ENCODE assay signal across 10 cellular contexts in genomic region chr3:30893678-30894325, GRCh38. TPM values are rescaled to one million over a fixed set of nuclear protein-coding genes. Genes with fewer than 3 reads are reported as not detected.
DNase-seq lines count a peak whose midpoint lies in the region; ATAC-seq and TF ChIP-seq lines count a peak whose summit lies in the region.
"Had no signal": no experiment of that assay in that cellular context is flagged by ENCODE, and none has a peak within 500 bp of the region (broad histone marks: within the 10 kb centered on the region; RNA-seq: fewer than 3 reads in every experiment).

No MANE protein-coding gene starts in this region.

- H3K36me3 ChIP-seq in HUES48 (ENCODE audit: control insufficient read depth, insufficient read depth, low read length) (no peaks in the 10 kb centered on the region), mammary epithelial cell (ENCODE audit: insufficient read depth, low read length) (no peaks in the 10 kb centered on the region)

- H3K27ac Mint-ChIP-seq in nephron progenitor cell = no peak overlapping the region

- DNase-seq in AG10803 (ENCODE audit: low read depth) (no peak), mammary epithelial cell (no peak), nephron progenitor cell (no peak), NOMO-1 treated with dmso at 0.1 percent for 144 hours (lab: John Stamatoyannopoulos, UW; ENCODE audit: unreplicated experiment) (no peak)
- DNase-seq in stimulated activated CD8-positive, alpha-beta memory T cell treated with anti-CD3 and anti-CD28 coated beads, Interleukin-4, amount 100 ng/mL, for 48 hours = no peak
- DNase-seq: MM.1S, T-helper 9 cell had no signal

- H3K36me3 Mint-ChIP-seq in nephron progenitor cell (ENCODE audit: low read depth) = no peaks in the 10 kb centered on the region

- peak overlapping the region; percentile 81 for H3K4me3 Mint-ChIP-seq in nephron progenitor cell

- WGBS in mammary epithelial cell (ENCODE audit: low coverage, missing lambda C conversion rate) = 68% methylated on average over 8 of the region's 8 CpGs

- in situ Hi-C loops in mammary epithelial cell (cut with MboI; ENCODE audit: low sequenced_read_pairs in 2 of 2) = no loop called here

- TF ChIP-seq CTCF in AG10803 (conservative IDR thresholded peaks at IDR 0.05; ENCODE audit: low read length) (no peak), mammary epithelial cell (conservative IDR thresholded peaks at IDR 0.05 in 1 of 2, IDR thresholded peaks at IDR 0.05 in 1 of 2; ENCODE audit: extremely low read depth in 1 of 2, insufficient read depth in 1 of 2, low read depth in 1 of 2, low read length in 2 of 2) (no peak), nephron progenitor cell (IDR thresholded peaks at IDR 0.05) (no peak)

- peaks cover 44% of the 10 kb centered on the region for H3K4me1 ChIP-seq in HUES48 (ENCODE audit: control insufficient read depth, insufficient read depth, low read length)
- H3K4me1 ChIP-seq in mammary epithelial cell (ENCODE audit: insufficient read depth, low read length) = peaks cover 4% of the 10 kb centered on the region

- no TSS peak for BruUV-seq in mammary epithelial cell (replicated peaks; lab: Mats Ljungman, UMichigan)

- CTCF ChIA-PET in mammary epithelial cell (lab: Charles Lee; ENCODE audit: low non-redundant PET) = no interaction called here

- H2AFZ ChIP-seq in mammary epithelial cell (ENCODE audit: low read depth, low read length) = no peak overlapping the region

- no peaks in the 10 kb centered on the region for H4K20me1 ChIP-seq in mammary epithelial cell (ENCODE audit: insufficient read depth, low read length)

- H3K27me3 Mint-ChIP-seq in nephron progenitor cell (ENCODE audit: low read depth, poor library complexity) = peaks cover 48% of the 10 kb centered on the region

- dilution Hi-C loops in mammary epithelial cell (cut with HindIII; ENCODE audit: low sequenced_read_pairs) = no loop called here

- H3K4me3 ChIP-seq in AG10803 (ENCODE audit: low read length) (peak overlapping the region; percentile 62), HUES48 (ENCODE audit: low read depth, low read length) (peak overlapping the region; percentile 62), mammary epithelial cell (replicated peaks in 1 of 3; ENCODE audit: insufficient read depth in 1 of 3, low read depth in 2 of 3, low read length in 3 of 3) (peak overlapping the region in 1 of 3 experiments; percentile 53)

- H3K9ac ChIP-seq in HUES48 (ENCODE audit: low read depth, low read length) = no peak overlapping the region
- H3K9ac ChIP-seq in mammary epithelial cell (ENCODE audit: insufficient read depth, low read length) = no peak overlapping the region

- no peaks in the 10 kb centered on the region for H3K9me3 Mint-ChIP-seq in nephron progenitor cell

- H3K9me3 ChIP-seq in HUES48 (ENCODE audit: control insufficient read depth, insufficient read depth, low read length) = no peaks in the 10 kb centered on the region
- no peaks in the 10 kb centered on the region for H3K9me3 ChIP-seq in mammary epithelial cell (replicated peaks; ENCODE audit: insufficient read depth, low read length)

- peaks cover 7% of the 10 kb centered on the region for H3K4me1 Mint-ChIP-seq in nephron progenitor cell

- ATAC-seq in GM21619 (IDR thresholded peaks at IDR 0.05; ENCODE audit: unreplicated experiment) = no peak
- no peak for ATAC-seq in activated CD4-positive, CD25-positive, alpha-beta regulatory T cell treated with anti-CD3 and anti-CD28 coated beads, Interleukin-2, amount 50 U/mL, for 24 hours

- intact Hi-C loops in mammary epithelial cell (cut with micrococcal nuclease) = loop anchor here (5.0 kb wide), 1 partner anchor 337 kb away; no protein-coding TSS in a partner anchor

- H3K4me2 ChIP-seq in mammary epithelial cell (ENCODE audit: insufficient read depth, low read depth, low read length) = peak overlapping the region; percentile 93

- no peaks in the 10 kb centered on the region for H3K79me2 ChIP-seq in mammary epithelial cell (ENCODE audit: insufficient read depth, low read length)

- peaks cover 24% of the 10 kb centered on the region for H3K27me3 ChIP-seq in HUES48 (ENCODE audit: control insufficient read depth, insufficient read depth, low read length)
- peaks cover 30% of the 10 kb centered on the region for H3K27me3 ChIP-seq in mammary epithelial cell (ENCODE audit: insufficient read depth, low read length)

- H3K27ac ChIP-seq in HUES48 (ENCODE audit: low read depth, low read length) = no peak overlapping the region
- no peak overlapping the region for H3K27ac ChIP-seq in mammary epithelial cell (ENCODE audit: insufficient read depth, low read depth, low read length)

RNA-seq across cellular contexts. Expression of gene GADL1, which starts 0.7 kb away (rescaled TPM):
- total RNA-seq in mammary epithelial cell = not detected
- polyA plus RNA-seq in mammary epithelial cell = not detected
- polyA minus RNA-seq in mammary epithelial cell = not detected
